8 cellular contexts compared by ENCODE assay signal in the genomic region with DNA sequence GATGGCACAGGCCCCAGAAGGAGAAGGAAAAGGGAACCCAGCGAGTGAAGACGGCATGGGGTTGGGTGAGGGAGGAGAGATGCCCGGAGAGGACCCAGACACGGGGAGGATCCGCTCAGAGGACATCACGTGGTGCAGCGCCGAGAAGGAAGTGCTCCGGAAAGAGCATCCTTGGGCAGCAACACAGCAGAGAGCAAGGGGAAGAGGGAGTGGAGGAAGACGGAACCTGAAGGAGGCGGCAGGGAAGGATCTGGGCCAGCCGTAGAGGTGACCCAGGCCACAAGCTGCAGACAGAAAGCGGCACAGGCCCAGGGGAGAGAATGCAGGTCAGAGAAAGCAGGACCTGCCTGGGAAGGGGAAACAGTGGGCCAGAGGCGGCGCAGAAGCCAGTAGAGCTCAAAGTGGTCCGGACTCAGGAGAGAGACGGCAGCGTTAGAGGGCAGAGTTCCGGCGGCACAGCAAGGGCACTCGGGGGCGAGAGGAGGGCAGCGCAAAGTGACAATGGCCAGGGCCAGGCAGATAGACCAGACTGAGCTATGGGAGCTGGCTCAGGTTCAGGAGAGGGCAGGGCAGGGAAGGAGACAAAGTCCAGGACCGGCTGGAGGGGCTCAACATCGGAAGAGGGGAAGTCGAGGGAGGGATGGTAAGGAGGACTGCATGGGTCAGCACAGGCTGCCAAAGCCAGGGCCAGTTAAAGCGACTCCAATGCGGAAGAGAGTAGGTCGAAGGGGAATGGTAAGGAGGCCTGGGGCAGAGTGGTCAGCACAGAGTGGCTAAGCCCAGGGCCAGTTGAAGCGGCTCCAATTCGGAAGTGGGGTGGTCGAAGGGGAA. TPM values are rescaled to one million over a fixed set of nuclear protein-coding genes. Genes with fewer than 3 reads are reported as not detected.
DNase-seq lines count a peak whose midpoint lies in the region; ATAC-seq, FAIRE-seq and TF ChIP-seq lines count a peak whose summit lies in the region.

No MANE protein-coding gene starts in this region.

- peaks cover 58% of the 10 kb centered on the region for H3K79me2 ChIP-seq in mammary epithelial cell (ENCODE audit: insufficient read depth, low read length)

- H3K27ac ChIP-seq in mammary epithelial cell (ENCODE audit: insufficient read depth, low read depth, low read length): peak overlapping the region; percentile 58
- peak overlapping the region; percentile 74 to 88 (median 84) for H3K27ac ChIP-seq in gastrocnemius medialis

- peak in 1 of 2 donors; percentile 18 for TF ChIP-seq POLR2A in gastrocnemius medialis (IDR thresholded peaks at IDR 0.05)

- H3K36me3 ChIP-seq in mammary epithelial cell (ENCODE audit: insufficient read depth, low read length) (no peaks in the 10 kb centered on the region), gastrocnemius medialis (peaks cover 0 to 4% of the 10 kb centered on the region in 2 donors)

- TF ChIP-seq CTCF in mammary epithelial cell (conservative IDR thresholded peaks at IDR 0.05 in 1 of 2, IDR thresholded peaks at IDR 0.05 in 1 of 2; ENCODE audit: extremely low read depth in 1 of 2, insufficient read depth in 1 of 2, low read depth in 1 of 2, low read length in 2 of 2): no peak
- TF ChIP-seq CTCF in gastrocnemius medialis (IDR thresholded peaks at IDR 0.05 in 4 of 5, conservative IDR thresholded peaks at IDR 0.05 in 1 of 5): no peak

- peak overlapping the region; percentile 87 for H3K9ac ChIP-seq in mammary epithelial cell (ENCODE audit: insufficient read depth, low read length)

- FAIRE-seq in HTR-8/SVneo (lab: Jason Lieb, UNC): no peak

- WGBS in mammary epithelial cell (ENCODE audit: low coverage, missing lambda C conversion rate): 1% methylated on average over 17 of the region's 32 CpGs

- dilution Hi-C loops in mammary epithelial cell (cut with HindIII; ENCODE audit: low sequenced_read_pairs): loop anchor here (5.0 to 10.0 kb wide), 6 partner anchors 56 to 506 kb away; a partner anchor contains a TSS

- H3K4me3 ChIP-seq in mammary epithelial cell (replicated peaks in 1 of 3; ENCODE audit: insufficient read depth in 1 of 3, low read depth in 2 of 3, low read length in 3 of 3) (peak overlapping the region; percentile 87 to 96 (median 88)), iPS-18c (ENCODE audit: insufficient read depth, low read depth, low read length) (peak overlapping the region; percentile 86), gastrocnemius medialis (peak overlapping the region; percentile 79 to 90 (median 85))

- ATAC-seq in gastrocnemius medialis (no peak), GM18909 (IDR thresholded peaks at IDR 0.05; ENCODE audit: poor library complexity, unreplicated experiment) (no peak), GM21576 (IDR thresholded peaks at IDR 0.05; ENCODE audit: unreplicated experiment) (no peak)

- DNase-seq in DMS79 treated with DMSO at 0.1 percent for 48 hours (lab: John Stamatoyannopoulos, UW) (peak; percentile 29), HTR-8/SVneo (ENCODE audit: insufficient read length, low spot score) (peak; percentile 60), T-helper 22 cell (ENCODE audit: low read depth) (peak; percentile 39), mammary epithelial cell (peak; percentile 48), gastrocnemius medialis (peak; percentile 58 to 61)

- H3K4me2 ChIP-seq in mammary epithelial cell (ENCODE audit: insufficient read depth, low read depth, low read length): peak overlapping the region; percentile 98

- intact Hi-C loops in mammary epithelial cell (cut with micrococcal nuclease) (loop anchor here (1.0 to 2.0 kb wide), 3 partner anchors 28 to 100 kb away; no protein-coding TSS in a partner anchor), gastrocnemius medialis (cut with DNase I; ENCODE audit: low total_unique reads) (loop anchor here (1.0 to 10.0 kb wide), 6 partner anchors 28 to 559 kb away; a partner anchor contains a TSS)

- BruUV-seq in mammary epithelial cell (replicated peaks; lab: Mats Ljungman, UMichigan): no TSS peak

- peak overlapping the region; percentile 74 for H2AFZ ChIP-seq in mammary epithelial cell (ENCODE audit: low read depth, low read length)

- in situ Hi-C loops in mammary epithelial cell (cut with MboI; ENCODE audit: low sequenced_read_pairs in 2 of 2): loop anchor here in 1 of 2 donors (25.0 kb wide), 1 partner anchor 546 kb away; a partner anchor contains a TSS
- in situ Hi-C loops in gastrocnemius medialis (cut with MboI; ENCODE audit: low sequenced_read_pairs in 4 of 4): loop anchor here in 1 of 4 donors (25.0 kb wide), 1 partner anchor 1004 kb away; a partner anchor contains a TSS

- peaks cover 18% of the 10 kb centered on the region for H3K4me1 ChIP-seq in mammary epithelial cell (ENCODE audit: insufficient read depth, low read length)
- H3K4me1 ChIP-seq in gastrocnemius medialis: peaks cover 35 to 49% of the 10 kb centered on the region in 2 donors

- H3K27me3 ChIP-seq in mammary epithelial cell (ENCODE audit: insufficient read depth, low read length) (no peaks in the 10 kb centered on the region), gastrocnemius medialis (no peaks in the 10 kb centered on the region)

- H3K9me3 ChIP-seq in mammary epithelial cell (replicated peaks; ENCODE audit: insufficient read depth, low read length) (no peaks in the 10 kb centered on the region), iPS-18c (ENCODE audit: control insufficient read depth, insufficient read depth, low read length) (no peaks in the 10 kb centered on the region), gastrocnemius medialis (no peaks in the 10 kb centered on the region)

- H4K20me1 ChIP-seq in mammary epithelial cell (ENCODE audit: insufficient read depth, low read length): no peaks in the 10 kb centered on the region

- CTCF ChIA-PET in mammary epithelial cell (lab: Charles Lee; ENCODE audit: low non-redundant PET): interaction anchor here (0.6 kb wide), 1 partner anchor 28 kb away, joined by 3 read pairs; no protein-coding TSS in a partner anchor

RNA-seq across cellular contexts. Expression of a gene that starts 1.0 kb away (rescaled TPM):
- total RNA-seq in mammary epithelial cell: 10 to 100 TPM; 29.8 to 74.8 TPM
- 27.5 TPM for polyA plus RNA-seq in mammary epithelial cell
- 6.7 TPM for polyA minus RNA-seq in mammary epithelial cell
- 10 to 100 TPM; 22.6 to 28.2 (median 26.2) TPM for total RNA-seq in gastrocnemius medialis

RNA-seq across cellular contexts. Expression of a gene that starts 32.6 kb away (rescaled TPM):
- total RNA-seq in mammary epithelial cell: 10 to 100 TPM; 16.5 to 85.2 TPM
- polyA plus RNA-seq in mammary epithelial cell: 21.5 TPM
- 24.5 TPM for polyA minus RNA-seq in mammary epithelial cell
- 1,000 to 10,000 TPM; 2,342 to 9,166 (median 6,627) TPM for total RNA-seq in gastrocnemius medialis

RNA-seq across cellular contexts. Expression of a gene that starts 40.8 kb away (rescaled TPM):
- total RNA-seq in mammary epithelial cell: 10 to 100 TPM; 63.7 to 68.3 TPM
- polyA plus RNA-seq in mammary epithelial cell: 29.8 TPM
- 23.0 TPM for polyA minus RNA-seq in mammary epithelial cell
- 1 to 10 TPM in 2 of 4 donors, under 1 TPM in 2; 0.25 to 2.4 (median 1.3) TPM for total RNA-seq in gastrocnemius medialis

RNA-seq across cellular contexts. Expression of a gene that starts 41.1 kb away (rescaled TPM):
- total RNA-seq in mammary epithelial cell (1 to 10 TPM in 1 of 2 donors, not detected in 1; 1.3 TPM), gastrocnemius medialis (1 to 10 TPM; 1.6 to 6.2 (median 5.5) TPM)
- polyA plus RNA-seq in mammary epithelial cell: 0.22 TPM
- not detected for polyA minus RNA-seq in mammary epithelial cell

RNA-seq across cellular contexts. Expression of a gene that starts 50.0 kb away (rescaled TPM):
- total RNA-seq in mammary epithelial cell: 1 to 10 TPM; 1.5 to 2.2 TPM
- 1.3 TPM for polyA plus RNA-seq in mammary epithelial cell
- polyA minus RNA-seq in mammary epithelial cell: not detected
- under 1 TPM in 1 of 4 donors, not detected in 3; 0.39 TPM for total RNA-seq in gastrocnemius medialis

Comparison
In these comparisons a context has a peak if more than half of its experiments do, and no peak if none do; other contexts are left out.
1. RNA of a gene that starts 32.6 kb away (total RNA-seq): 2,342 to 9,166 TPM in gastrocnemius medialis; 16.5 to 85.2 TPM in mammary epithelial cell; every median in the first group is over 10 times any median in the second.
2. RNA of a gene that starts 40.8 kb away (total RNA-seq): 63.7 to 68.3 TPM in mammary epithelial cell; 0.25 to 2.4 TPM in gastrocnemius medialis; every median in the first group is over 10 times any median in the second.
3. Peak in every context shown above with its lines, with median percentiles within 50 percentile points of each other: DNase-seq and H3K4me3 ChIP-seq.